24 cellular contexts compared by ENCODE assay signal in the genomic region with DNA sequence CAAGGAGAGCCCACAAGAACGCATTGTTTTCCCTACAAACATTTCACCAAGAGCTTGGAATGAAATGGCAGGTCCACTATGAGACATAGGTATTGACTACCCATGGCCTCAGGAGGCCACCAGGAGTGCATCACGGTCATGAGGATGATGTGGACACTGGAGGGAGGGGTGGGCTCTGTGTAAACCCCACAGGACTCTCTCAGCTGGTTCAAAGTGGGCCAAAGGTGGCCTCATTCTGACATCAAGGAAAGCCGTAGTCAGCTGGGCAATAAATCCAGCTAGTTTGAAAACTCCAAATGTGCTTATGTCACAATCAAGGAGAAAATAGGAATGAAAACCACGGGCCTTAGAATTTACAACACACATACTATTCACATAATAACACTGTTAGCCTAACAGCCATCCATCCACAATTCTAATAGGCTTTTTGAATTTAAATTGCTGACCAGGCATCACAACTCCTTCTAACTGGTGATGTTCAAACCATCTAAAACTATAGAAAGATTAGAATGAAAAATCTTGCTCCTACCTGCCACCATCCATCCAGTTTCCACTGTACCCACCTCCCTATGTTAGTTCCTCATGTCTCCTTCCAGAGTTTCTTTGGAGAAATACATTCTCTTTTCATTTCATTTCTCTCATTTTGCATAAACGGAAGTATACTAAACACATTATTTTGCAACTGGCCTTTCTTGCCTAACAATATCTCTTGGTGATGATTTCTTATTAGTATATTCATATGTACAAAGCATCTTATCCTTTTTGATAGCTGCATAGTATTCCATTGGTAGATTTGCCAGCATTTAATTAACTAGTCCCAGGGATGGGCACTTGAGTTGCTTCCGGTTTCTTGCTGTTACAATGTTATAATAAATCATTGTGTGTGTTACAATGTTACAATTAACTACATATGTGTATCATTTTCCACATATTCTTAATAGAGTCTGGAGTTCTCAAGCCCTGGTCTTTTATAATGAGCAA. TPM values are rescaled to one million over a fixed set of nuclear protein-coding genes. Genes with fewer than 3 reads are reported as not detected.
A peak's percentile ranks its signal among the peaks of the same experiment; 100 is the strongest.
DNase-seq lines count a peak whose midpoint lies in the region; ATAC-seq, FAIRE-seq and TF ChIP-seq lines count a peak whose summit lies in the region.
"Had no signal": no experiment of that assay in that cellular context is flagged by ENCODE, and none has a peak within 500 bp of the region (broad histone marks: within the 10 kb centered on the region; RNA-seq: fewer than 3 reads in every experiment).

No MANE protein-coding gene starts in this region.

- DNase-seq in left ventricle myocardium inferior (no peak), Right ventricle myocardium inferior (ENCODE audit: missing footprints) (no peak), GM12878 (ENCODE audit: low read depth, low spot score) (no peak), natural killer cell (no peak), vagina (ENCODE audit: extremely low spot score in 2 of 2) (no peak), COLO829 (ENCODE audit: low spot score) (no peak), NCI-H446 (lab: John Stamatoyannopoulos, UW) (no peak), GM20000 (ENCODE audit: low spot score) (no peak)
- DNase-seq: EL, GF-D8, GM23248, HCEC 1CT, NCI-H1105, NCI-H146, NCI-H2029, NCI-H2227 treated with DMSO at 0.1 percent for 48 hours, NCI-H510A treated with DMSO at 0.1 percent for 48 hours, NCI-H748 treated with DMSO at 0.1 percent for 48 hours, Peyer's patch, SJCRH30 had no signal

- H3K4me1 Mint-ChIP-seq in natural killer cell: peaks cover 84 to 94% of the 10 kb centered on the region in 2 donors

- no TSS peak for BruUV-seq in GM12878 (replicated peaks; lab: Mats Ljungman, UMichigan)

- no peak for TF ChIP-seq RAD21 in GM12878 (IDR thresholded peaks at IDR 0.05; ENCODE audit: insufficient read depth, low read depth, low read length)

- RAD21 ChIA-PET in GM12878 (lab: Charles Lee; ENCODE audit: unreplicated experiment): interaction anchor here (1.0 to 5.1 kb wide), 9 partner anchors 8 to 300 kb away, joined by 3 to 63 read pairs (median 6); no protein-coding TSS in a partner anchor

- H3K27me3 ChIP-seq in left ventricle myocardium inferior (ENCODE audit: low read depth): no peaks in the 10 kb centered on the region
- no peaks in the 10 kb centered on the region for H3K27me3 ChIP-seq in GM12878 (replicated peaks in 1 of 2; ENCODE audit: control insufficient read depth in 2 of 2, insufficient read depth in 2 of 2, low read length in 1 of 2)
- H3K27me3 ChIP-seq in vagina: no peaks in the 10 kb centered on the region
- H3K27me3 ChIP-seq: Peyer's patch, SJCRH30 had no signal

- TF ChIP-seq CTCF in left ventricle myocardium inferior (IDR thresholded peaks at IDR 0.05; ENCODE audit: borderline replicate concordance) (no peak), GM12878 (IDR thresholded peaks at IDR 0.05 in 2 of 3, conservative IDR thresholded peaks at IDR 0.05 in 1 of 3; ENCODE audit: control insufficient read depth in 2 of 3, extremely low read depth in 1 of 3, insufficient read depth in 1 of 3, low read depth in 3 of 3, low read length in 3 of 3) (no peak), natural killer cell (IDR thresholded peaks at IDR 0.05) (no peak), vagina (IDR thresholded peaks at IDR 0.05) (no peak), GM20000 (IDR thresholded peaks at IDR 0.05; ENCODE audit: extremely low read depth, missing control alignments) (no peak)

- SMC1A ChIA-PET in GM12878 (lab: Charles Lee; ENCODE audit: uncharacterized antibody, unreplicated experiment): interaction anchor here (1.0 to 19.0 kb wide), 10 partner anchors 8 to 140 kb away, joined by 3 to 185 read pairs (median 4); a partner anchor contains a TSS

- CTCF ChIA-PET in GM12878 (lab: Yijun Ruan, JAX): interaction anchor here (1.0 to 8.9 kb wide), 7 partner anchors 8 to 194 kb away, joined by 3 to 75 read pairs (median 4); no protein-coding TSS in a partner anchor

- TF ChIP-seq POLR2A in GM12878 (IDR thresholded peaks at IDR 0.05; ENCODE audit: low read depth, low read length) (no peak), vagina (IDR thresholded peaks at IDR 0.05) (no peak)

- no peaks in the 10 kb centered on the region for H3K27me3 Mint-ChIP-seq in natural killer cell (ENCODE audit: low read depth in 2 of 2)

- no peak for ATAC-seq in Right ventricle myocardium inferior
- ATAC-seq in GM12878: no peak
- ATAC-seq in natural killer cell: no peak

- WGBS in GM12878 (ENCODE audit: insufficient coverage, insufficient replicate concordance, low lambda C conversion rate, missing lambda C conversion rate): 59% methylated on average over 6 of the region's 6 CpGs

- H3K36me3 ChIP-seq in left ventricle myocardium inferior (no peaks in the 10 kb centered on the region), GM12878 (ENCODE audit: control insufficient read depth in 2 of 2, insufficient read depth in 2 of 2, low read length in 1 of 2) (no peaks in the 10 kb centered on the region), vagina (no peaks in the 10 kb centered on the region)
- H3K36me3 ChIP-seq: Peyer's patch, SJCRH30 had no signal

- H3K4me3 ChIP-seq in left ventricle myocardium inferior: no peak overlapping the region
- peak overlapping the region; percentile 69; the same call in 1 of the 2 replicates for H3K4me3 ChIP-seq in GM12878
- H3K4me3 ChIP-seq in vagina: no peak overlapping the region
- H3K4me3 ChIP-seq: GM23248, Peyer's patch, SJCRH30 had no signal

- H3K9me3 ChIP-seq in left ventricle myocardium inferior (replicated peaks) (no peaks in the 10 kb centered on the region), GM12878 (replicated peaks; ENCODE audit: control insufficient read depth, insufficient read depth, low read length) (peaks cover 2% of the 10 kb centered on the region; the same call in 2 of the 3 replicates), vagina (no peaks in the 10 kb centered on the region)
- H3K9me3 ChIP-seq: Peyer's patch had no signal

- H3K4me1 ChIP-seq in left ventricle myocardium inferior (peaks cover 34% of the 10 kb centered on the region), GM12878 (ENCODE audit: control insufficient read depth, insufficient read depth, low read length) (peaks cover 65% of the 10 kb centered on the region), vagina (peaks cover 14% of the 10 kb centered on the region)
- H3K4me1 ChIP-seq: SJCRH30 had no signal

- no peak for FAIRE-seq in GM12878 (lab: Jason Lieb, UNC)

- H3K4me3 Mint-ChIP-seq in natural killer cell: peak overlapping the region; percentile 66

- H2AFZ ChIP-seq in GM12878 (ENCODE audit: control insufficient read depth, low read depth, low read length): no peak overlapping the region
- H2AFZ ChIP-seq: GM23248 had no signal

- H3K27ac Mint-ChIP-seq in natural killer cell: peak overlapping the region; percentile 91 to 98

- in situ Hi-C loops in GM12878 (cut with MboI): no loop called here

- POLR2A ChIA-PET in GM12878 (lab: Charles Lee): interaction anchor here (0.9 to 4.0 kb wide), 7 partner anchors 8 to 19 kb away, joined by 3 to 35 read pairs (median 4); no protein-coding TSS in a partner anchor

- TF ChIP-seq EP300 in GM12878 (IDR thresholded peaks at IDR 0.05; ENCODE audit: borderline replicate concordance in 1 of 2, control insufficient read depth in 1 of 2, low read depth in 2 of 2, low read length in 2 of 2): no peak

- H3K4me2 ChIP-seq in GM12878 (ENCODE audit: control insufficient read depth, insufficient read depth): peak overlapping the region; percentile 85
- H3K4me2 ChIP-seq: KMS-11 had no signal

- intact Hi-C loops in left ventricle myocardium inferior (cut with micrococcal nuclease) (no loop called here), Right ventricle myocardium inferior (cut with DNase I) (no loop called here), GM12878 (cut with micrococcal nuclease; ENCODE audit: unreplicated experiment) (loop anchor here (1.0 to 2.0 kb wide), 2 partner anchors 18 to 139 kb away; no protein-coding TSS in a partner anchor), natural killer cell (cut with micrococcal nuclease) (loop anchor here (2.0 kb wide), 1 partner anchor 17 kb away; no protein-coding TSS in a partner anchor), vagina (cut with DNase I) (no loop called here)

- peak overlapping the region; percentile 87 for H3K9ac ChIP-seq in GM12878 (ENCODE audit: control insufficient read depth, insufficient read depth, low read length)
- H3K9ac ChIP-seq: GM23248, KMS-11 had no signal

- H3K27ac ChIP-seq in left ventricle myocardium inferior (replicated peaks) (peak overlapping the region; percentile 37), GM12878 (ENCODE audit: control insufficient read depth, insufficient read depth) (peak overlapping the region; percentile 89), vagina (no peak overlapping the region)
- H3K27ac ChIP-seq: C4-2B, GM23248, KMS-11, Peyer's patch, SJCRH30 had no signal

- no peaks in the 10 kb centered on the region for H4K20me1 ChIP-seq in GM12878 (ENCODE audit: control insufficient read depth, insufficient read depth)

- H3K36me3 Mint-ChIP-seq in natural killer cell: peaks cover 17% of the 10 kb centered on the region

- no peaks in the 10 kb centered on the region for H3K9me3 Mint-ChIP-seq in natural killer cell

- peaks cover 55% of the 10 kb centered on the region for H3K79me2 ChIP-seq in GM12878 (ENCODE audit: control insufficient read depth, insufficient read depth, low read length)

TF ChIP-seq in GM12878, 131 proteins besides CTCF, POLR2A, EP300 and RAD21 (continues in another document):
- no peak for TF ChIP-seq NFYA (IDR thresholded peaks at IDR 0.05; ENCODE audit: borderline replicate concordance, low read depth, low read length)
- no peak for TF ChIP-seq FOXK2 (IDR thresholded peaks at IDR 0.05)
- TF ChIP-seq EZH2 (IDR thresholded peaks at IDR 0.05; ENCODE audit: borderline replicate concordance, control insufficient read depth, low read depth, low read length): no peak

RNA-seq across cellular contexts. Expression of a gene that starts 21.5 kb away (rescaled TPM):
- total RNA-seq in left ventricle myocardium inferior (5.7 TPM), Right ventricle myocardium inferior (10.6 TPM), GM12878 (2014; rRNA removed) (27.8 and 30.1 TPM in 2 replicates), GM12878 (2014; rRNA removed; fragmentation: Illumina TruSeq; extraction: Trizol) (26.2 and 28.0 TPM in 2 replicates), GM12878 (2021) (52.3 and 53.2 TPM in 2 replicates), natural killer cell (10 to 100 TPM; 40.7 to 99.1 (median 63.2) TPM), vagina (10.1 TPM)
- total RNA-seq in GM12878 (2013; cell fraction: nucleolus; rRNA removed): 23.1 and 24.6 TPM in 2 replicates
- polyA plus RNA-seq in GM12878 (2011; ENCODE audit: low read depth): 23.8 TPM
- polyA plus RNA-seq in GM12878 (2011; rRNA removed) (31.8 and 41.5 TPM in 2 replicates), GM12878 (2014; fragmentation: Illumina TruSeq; extraction: Trizol) (43.6 and 61.3 TPM in 2 replicates), GM12878 (2014; fragmentation: Nextera tagmentation; extraction: Ambion mirVana) (10 to 100 TPM; 13.8 to 17.4 TPM), GM12878 (2014; rRNA removed) (19.3 and 21.3 TPM in 2 replicates), GM12878 (2016; fragmentation: Nextera tagmentation; extraction: Ambion mirVana) (10 to 100 TPM; 25.1 to 26.2 TPM)
- polyA plus RNA-seq in GM12878 (2011; cell fraction: cytosol; rRNA removed): 28.7 and 39.8 TPM in 2 replicates
- 21.0 and 27.4 TPM in 2 replicates for polyA plus RNA-seq in GM12878 (2011; cell fraction: nucleus; rRNA removed)
- 12.8 and 13.5 TPM in 2 replicates for polyA plus RNA-seq in GM12878 (2012)
- polyA minus RNA-seq in GM12878 (2011; rRNA and poly(A)+ RNA removed): 89.3 and 134 TPM in 2 replicates
- 9.1 and 9.9 TPM in 2 replicates for polyA minus RNA-seq in GM12878 (2011; cell fraction: cytosol; rRNA and poly(A)+ RNA removed)
- 7.6 and 11.5 TPM in 2 replicates for polyA minus RNA-seq in GM12878 (2011; cell fraction: nucleus; rRNA and poly(A)+ RNA removed)
- total RNA-seq: A172, OCI-LY7 had no signal

Comparison
In these comparisons a context has a peak if more than half of its experiments do, and no peak if none do; other contexts are left out.
1. intact Hi-C loops: an anchor here in GM12878 (1.0 to 2.0 kb wide) and natural killer cell (2.0 kb wide); none called in left ventricle myocardium inferior, Right ventricle myocardium inferior and vagina.